ENCODE assay signal across 1 cellular context in the genomic region with DNA sequence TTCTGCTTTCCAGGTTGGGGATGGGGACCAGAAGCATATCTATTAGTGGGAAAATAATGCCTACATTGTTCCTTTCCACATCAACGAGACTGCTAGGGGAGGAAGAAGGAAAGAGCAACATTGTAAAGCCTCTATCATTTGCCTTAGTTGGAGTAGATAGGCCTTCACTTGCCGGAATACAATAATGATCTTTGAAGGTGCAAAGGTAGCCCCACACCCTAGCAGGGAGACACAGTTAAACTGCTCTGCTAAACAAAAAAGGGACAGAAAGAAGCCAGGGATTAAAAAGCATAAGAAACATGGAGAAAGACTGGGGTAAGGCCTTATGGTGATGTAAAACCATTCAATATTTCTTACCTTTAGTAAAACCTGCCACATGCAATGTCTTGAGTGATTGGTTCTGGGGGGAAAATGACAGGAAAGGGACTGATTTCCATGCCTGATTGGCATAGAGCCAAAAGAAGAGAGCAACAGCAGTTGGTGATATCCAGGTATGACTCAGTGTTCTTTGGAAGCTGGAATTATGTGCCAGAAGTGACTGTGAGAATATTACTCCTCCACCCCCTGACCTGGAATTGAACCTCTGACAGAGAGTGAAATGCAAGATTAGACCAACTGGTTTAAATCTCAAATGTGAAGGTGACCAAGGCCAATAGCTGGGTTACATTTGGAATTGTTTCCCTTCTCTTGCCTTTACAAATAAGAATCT.
TF ChIP-seq lines count a peak whose summit lies in the region.

No MANE protein-coding gene starts in this region.

TF ChIP-seq in SK-N-SH treated with all-trans-retinoic acid at 6 μM for 48 hours, 23 proteins besides CTCF, POLR2A, EP300 and RAD21 (continued from another document):
- TF ChIP-seq, protein P1, sequence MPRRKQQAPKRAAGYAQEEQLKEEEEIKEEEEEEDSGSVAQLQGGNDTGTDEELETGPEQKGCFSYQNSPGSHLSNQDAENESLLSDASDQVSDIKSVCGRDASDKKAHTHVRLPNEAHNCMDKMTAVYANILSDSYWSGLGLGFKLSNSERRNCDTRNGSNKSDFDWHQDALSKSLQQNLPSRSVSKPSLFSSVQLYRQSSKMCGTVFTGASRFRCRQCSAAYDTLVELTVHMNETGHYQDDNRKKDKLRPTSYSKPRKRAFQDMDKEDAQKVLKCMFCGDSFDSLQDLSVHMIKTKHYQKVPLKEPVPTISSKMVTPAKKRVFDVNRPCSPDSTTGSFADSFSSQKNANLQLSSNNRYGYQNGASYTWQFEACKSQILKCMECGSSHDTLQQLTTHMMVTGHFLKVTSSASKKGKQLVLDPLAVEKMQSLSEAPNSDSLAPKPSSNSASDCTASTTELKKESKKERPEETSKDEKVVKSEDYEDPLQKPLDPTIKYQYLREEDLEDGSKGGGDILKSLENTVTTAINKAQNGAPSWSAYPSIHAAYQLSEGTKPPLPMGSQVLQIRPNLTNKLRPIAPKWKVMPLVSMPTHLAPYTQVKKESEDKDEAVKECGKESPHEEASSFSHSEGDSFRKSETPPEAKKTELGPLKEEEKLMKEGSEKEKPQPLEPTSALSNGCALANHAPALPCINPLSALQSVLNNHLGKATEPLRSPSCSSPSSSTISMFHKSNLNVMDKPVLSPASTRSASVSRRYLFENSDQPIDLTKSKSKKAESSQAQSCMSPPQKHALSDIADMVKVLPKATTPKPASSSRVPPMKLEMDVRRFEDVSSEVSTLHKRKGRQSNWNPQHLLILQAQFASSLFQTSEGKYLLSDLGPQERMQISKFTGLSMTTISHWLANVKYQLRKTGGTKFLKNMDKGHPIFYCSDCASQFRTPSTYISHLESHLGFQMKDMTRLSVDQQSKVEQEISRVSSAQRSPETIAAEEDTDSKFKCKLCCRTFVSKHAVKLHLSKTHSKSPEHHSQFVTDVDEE (CRISPR knock-in tag; IDR thresholded peaks at IDR 0.05) = no peak
- TF ChIP-seq ESRRG (CRISPR knock-in tag; IDR thresholded peaks at IDR 0.05) = no peak
- no peak for TF ChIP-seq PPARA (CRISPR knock-in tag; IDR thresholded peaks at IDR 0.05; ENCODE audit: borderline replicate concordance)
- TF ChIP-seq CSDC2 (CRISPR knock-in tag; IDR thresholded peaks at IDR 0.05) = no peak
- TF ChIP-seq TCF4 (CRISPR knock-in tag; IDR thresholded peaks at IDR 0.05; ENCODE audit: borderline replicate concordance) = no peak
- TF ChIP-seq OSR1 (CRISPR knock-in tag; IDR thresholded peaks at IDR 0.05) = no peak
TF ChIP-seq in SK-N-SH treated with all-trans-retinoic acid at 6 μM for 48 hours: peak in this region for 0.
